In genomic region chr20:25251019-25251418, GRCh38 we compare ENCODE assay signal across 13 cellular contexts. TPM values are rescaled to one million over a fixed set of nuclear protein-coding genes. Genes with fewer than 3 reads are reported as not detected.
DNase-seq lines count a peak whose midpoint lies in the region; ATAC-seq and TF ChIP-seq lines count a peak whose summit lies in the region.
"Had no signal": no experiment of that assay in that cellular context is flagged by ENCODE, and none has a peak within 500 bp of the region (broad histone marks: within the 10 kb centered on the region; RNA-seq: fewer than 3 reads in every experiment).

No MANE protein-coding gene starts in this region.

- H2BK12ac ChIP-seq in trophoblast cell (ENCODE audit: low read length) = no peak overlapping the region

- H3K4ac ChIP-seq in trophoblast cell (ENCODE audit: low read depth, low read length) = no peak overlapping the region

- no peaks in the 10 kb centered on the region for H3K27me3 ChIP-seq in CD8-positive, alpha-beta T cell (ENCODE audit: insufficient read depth, low read length)
- no peaks in the 10 kb centered on the region for H3K27me3 ChIP-seq in trophoblast cell (ENCODE audit: insufficient read depth, low read length)

- H3K79me1 ChIP-seq in trophoblast cell (ENCODE audit: low read length) = peaks cover 9% of the 10 kb centered on the region

- H3K4me2 ChIP-seq in trophoblast cell (ENCODE audit: low read length) (no peak overlapping the region), OCI-LY7 (ENCODE audit: low read length) (no peak overlapping the region)

- no peak overlapping the region for H2BK120ac ChIP-seq in trophoblast cell (ENCODE audit: insufficient read depth, low read length, poor library complexity)

- no peaks in the 10 kb centered on the region for H3K9me3 Mint-ChIP-seq in CD8-positive, alpha-beta T cell
- H3K9me3 Mint-ChIP-seq in activated naive CD8-positive, alpha-beta T cell treated with anti-CD3 and anti-CD28 coated beads, Interleukin-2, amount 50 U/mL, for 24 hours = no peaks in the 10 kb centered on the region
- no peaks in the 10 kb centered on the region for H3K9me3 Mint-ChIP-seq in HFFc6
- H3K9me3 Mint-ChIP-seq: activated naive CD4-positive, alpha-beta T cell treated with anti-CD3 and anti-CD28 coated beads, Interleukin-2, amount 50 U/mL, for 72 hours; CD14-positive monocyte had no signal

- no peaks in the 10 kb centered on the region for H3K36me3 ChIP-seq in CD8-positive, alpha-beta T cell (ENCODE audit: insufficient read depth, low read length)
- H3K36me3 ChIP-seq in trophoblast cell (ENCODE audit: control insufficient read depth in 1 of 2, insufficient read depth in 2 of 2, low read length in 2 of 2) (peaks cover 7 to 10% of the 10 kb centered on the region in 2 experiments), OCI-LY7 (ENCODE audit: insufficient read depth, low read length) (no peaks in the 10 kb centered on the region)

- H3K79me2 ChIP-seq in trophoblast cell (ENCODE audit: control insufficient read depth, insufficient read depth, low read length, poor library complexity) (peaks cover 9% of the 10 kb centered on the region), OCI-LY7 (ENCODE audit: insufficient read depth, low read depth, low read length) (no peaks in the 10 kb centered on the region)

- no peaks in the 10 kb centered on the region for H3K9me3 ChIP-seq in CD8-positive, alpha-beta T cell (ENCODE audit: low read length)
- H3K9me3 ChIP-seq in trophoblast cell (ENCODE audit: insufficient read depth, low read depth, low read length) (no peaks in the 10 kb centered on the region), OCI-LY7 (ENCODE audit: low read length) (no peaks in the 10 kb centered on the region)

- H3K36me3 Mint-ChIP-seq in CD8-positive, alpha-beta T cell = peaks cover 31% of the 10 kb centered on the region
- H3K36me3 Mint-ChIP-seq in activated naive CD8-positive, alpha-beta T cell treated with anti-CD3 and anti-CD28 coated beads, Interleukin-2, amount 50 U/mL, for 24 hours (ENCODE audit: low read depth) = peaks cover 7% of the 10 kb centered on the region
- H3K36me3 Mint-ChIP-seq in HFFc6 (ENCODE audit: low read depth) = peaks cover 18% of the 10 kb centered on the region; the same call in 1 of the 2 replicates

- H3K4me1 Mint-ChIP-seq in CD8-positive, alpha-beta T cell (ENCODE audit: low read depth) = peaks cover 66% of the 10 kb centered on the region
- peaks cover 63% of the 10 kb centered on the region for H3K4me1 Mint-ChIP-seq in activated naive CD8-positive, alpha-beta T cell treated with anti-CD3 and anti-CD28 coated beads, Interleukin-2, amount 50 U/mL, for 24 hours
- H3K4me1 Mint-ChIP-seq in HFFc6 (ENCODE audit: low read depth) = peaks cover 59% of the 10 kb centered on the region

- no peak overlapping the region for H2AK5ac ChIP-seq in trophoblast cell (ENCODE audit: low read length)

- H2AFZ ChIP-seq in trophoblast cell (ENCODE audit: insufficient read depth, low read length, poor library complexity) (no peak overlapping the region), OCI-LY7 (ENCODE audit: low read length) (no peak overlapping the region)

- peak overlapping the region; percentile 41 for H3K27ac Mint-ChIP-seq in CD8-positive, alpha-beta T cell
- H3K27ac Mint-ChIP-seq in activated naive CD8-positive, alpha-beta T cell treated with anti-CD3 and anti-CD28 coated beads, Interleukin-2, amount 50 U/mL, for 24 hours = no peak overlapping the region
- H3K27ac Mint-ChIP-seq in HFFc6 = no peak overlapping the region
- H3K27ac Mint-ChIP-seq: activated CD8-positive, alpha-beta T cell treated with anti-CD3 and anti-CD28 coated beads, Interleukin-2, amount 10 ng/mL, durations not matched to agents 7 days and 5 days; activated naive CD4-positive, alpha-beta T cell treated with anti-CD3 and anti-CD28 coated beads, Interleukin-2, amount 50 U/mL, for 72 hours; CD14-positive monocyte had no signal

- no peak for ATAC-seq in CD8-positive, alpha-beta T cell
- no peak for ATAC-seq in activated naive CD8-positive, alpha-beta T cell treated with anti-CD3 and anti-CD28 coated beads, Interleukin-2, amount 50 U/mL, for 24 hours
- ATAC-seq in GM19324 (IDR thresholded peaks at IDR 0.05; ENCODE audit: low FRiP score, unreplicated experiment) = no peak
- ATAC-seq: activated CD8-positive, alpha-beta T cell treated with anti-CD3 and anti-CD28 coated beads, Interleukin-2, amount 10 ng/mL, durations not matched to agents 7 days and 5 days; activated naive CD4-positive, alpha-beta T cell treated with anti-CD3 and anti-CD28 coated beads, Interleukin-2, amount 50 U/mL, for 72 hours had no signal

- H4K91ac ChIP-seq in trophoblast cell (ENCODE audit: low read depth, low read length) = no peak overlapping the region

- intact Hi-C loops in CD8-positive, alpha-beta T cell (cut with DNase I, micrococcal nuclease) = loop anchor here in 1 of 2 experiments (5.0 to 10.0 kb wide), 2 partner anchors 104 to 374 kb away; partner anchors contain the start of gene NANP
- intact Hi-C loops in OCI-LY7 (cut with micrococcal nuclease; ENCODE audit: unreplicated experiment) = no loop called here

- CTCF ChIA-PET in CD8-positive, alpha-beta T cell (lab: Charles Lee) = interaction anchor here (1.0 to 1.6 kb wide), 3 partner anchors 9 to 192 kb away, joined by 3 to 5 read pairs (median 3); no protein-coding TSS in a partner anchor
- CTCF ChIA-PET in OCI-LY7 (lab: Charles Lee; ENCODE audit: unreplicated experiment) = no interaction called here

- H3K4me1 ChIP-seq in CD8-positive, alpha-beta T cell (ENCODE audit: insufficient read depth, low read length) = peaks cover 29% of the 10 kb centered on the region
- H3K4me1 ChIP-seq in trophoblast cell (ENCODE audit: control insufficient read depth in 1 of 2, insufficient read depth in 2 of 2, low read length in 2 of 2) (peaks cover 7% of the 10 kb centered on the region in 2 experiments), OCI-LY7 (ENCODE audit: insufficient read depth, low read length, poor library complexity, severe bottlenecking) (peaks cover 28% of the 10 kb centered on the region)

- no peak overlapping the region for H3K23ac ChIP-seq in trophoblast cell (ENCODE audit: low read length)

- H3K27ac ChIP-seq in CD8-positive, alpha-beta T cell (ENCODE audit: low read depth, low read length) = no peak overlapping the region
- no peak overlapping the region for H3K27ac ChIP-seq in trophoblast cell (ENCODE audit: low read depth, low read length)
- no peak overlapping the region for H3K27ac ChIP-seq in OCI-LY7 (ENCODE audit: low read depth, low read length, poor library complexity, severe bottlenecking)

- H4K8ac ChIP-seq in trophoblast cell (ENCODE audit: low read depth, low read length) = no peak overlapping the region

- H3K9ac ChIP-seq in trophoblast cell (ENCODE audit: low read length) = peak overlapping the region; percentile 50

- no peaks in the 10 kb centered on the region for H3K27me3 Mint-ChIP-seq in CD8-positive, alpha-beta T cell (ENCODE audit: low read depth)
- H3K27me3 Mint-ChIP-seq in activated naive CD8-positive, alpha-beta T cell treated with anti-CD3 and anti-CD28 coated beads, Interleukin-2, amount 50 U/mL, for 24 hours = no peaks in the 10 kb centered on the region
- H3K27me3 Mint-ChIP-seq in HFFc6 (ENCODE audit: insufficient read depth) = no peaks in the 10 kb centered on the region; the same call in 1 of the 2 replicates

- no peak overlapping the region for H3K14ac ChIP-seq in trophoblast cell (ENCODE audit: low read length)

- H2BK5ac ChIP-seq in trophoblast cell (ENCODE audit: low read depth, low read length, poor library complexity) = no peak overlapping the region

- H4K12ac ChIP-seq in trophoblast cell (ENCODE audit: low read depth, low read length) = no peak overlapping the region

- POLR2A ChIA-PET in CD8-positive, alpha-beta T cell (lab: Charles Lee) = interaction anchor here (0.5 to 3.6 kb wide), 2 partner anchors 10 kb away, joined by 3 to 23 read pairs; no protein-coding TSS in a partner anchor
- POLR2A ChIA-PET in OCI-LY7 (lab: Charles Lee) = interaction anchor here (0.8 kb wide), 1 partner anchor 174 kb away, joined by 4 read pairs; no protein-coding TSS in a partner anchor

- no TSS peak for BruUV-seq in OCI-LY7 (replicated peaks; lab: Mats Ljungman, UMichigan)

- H3K9me2 ChIP-seq in OCI-LY7 (ENCODE audit: insufficient read depth, low read length) = no peaks in the 10 kb centered on the region

- H3K4me3 ChIP-seq in CD8-positive, alpha-beta T cell (ENCODE audit: low read depth, low read length) = no peak overlapping the region
- peak overlapping the region; percentile 9 for H3K4me3 ChIP-seq in fibroblast of villous mesenchyme (ENCODE audit: low read depth, low read length)
- no peak overlapping the region for H3K4me3 ChIP-seq in trophoblast cell (ENCODE audit: low read depth, low read length)
- H3K4me3 ChIP-seq in OCI-LY7 (ENCODE audit: low read depth, low read length, poor library complexity, severe bottlenecking) = no peak overlapping the region

- peak overlapping the region; percentile 93 for H3K4me3 Mint-ChIP-seq in CD8-positive, alpha-beta T cell
- H3K4me3 Mint-ChIP-seq in activated naive CD8-positive, alpha-beta T cell treated with anti-CD3 and anti-CD28 coated beads, Interleukin-2, amount 50 U/mL, for 24 hours = peak overlapping the region; percentile 85
- H3K4me3 Mint-ChIP-seq in HFFc6 = no peak overlapping the region
- H3K4me3 Mint-ChIP-seq: CD14-positive monocyte had no signal

- peak in 1 of 7 experiments; percentile 29 for DNase-seq in CD8-positive, alpha-beta T cell
- no peak for DNase-seq in activated naive CD8-positive, alpha-beta T cell treated with anti-CD3 and anti-CD28 coated beads, Interleukin-2, amount 50 U/mL, for 24 hours
- DNase-seq in fibroblast of villous mesenchyme (ENCODE audit: low read depth) (no peak), trophoblast cell (no peak), HFFc6 (no peak), OCI-LY7 (ENCODE audit: low spot score) (no peak)
- DNase-seq in activated CD8-positive, alpha-beta memory T cell treated with anti-CD3 and anti-CD28 coated beads, Interleukin-2, amount 50 U/mL, for 48 hours = no peak
- DNase-seq: activated CD8-positive, alpha-beta T cell treated with anti-CD3 and anti-CD28 coated beads, Interleukin-2, amount 10 ng/mL, durations not matched to agents 7 days and 5 days; effector CD4-positive, alpha-beta T cell; NCI-H446 had no signal

- TF ChIP-seq CTCF in CD8-positive, alpha-beta T cell (IDR thresholded peaks at IDR 0.05) = no peak
- TF ChIP-seq CTCF in fibroblast of villous mesenchyme (IDR thresholded peaks at IDR 0.05; ENCODE audit: insufficient read depth, low read depth, low read length) (no peak), HFFc6 (IDR thresholded peaks at IDR 0.05) (no peak), OCI-LY7 (conservative IDR thresholded peaks at IDR 0.05; ENCODE audit: low read length) (no peak)

- H3K18ac ChIP-seq in trophoblast cell (ENCODE audit: low read length) = no peak overlapping the region

- H4K20me1 ChIP-seq in OCI-LY7 (ENCODE audit: insufficient read depth, low read length) = peaks cover 13% of the 10 kb centered on the region

- no CpG with 5 or more reads among the region's 9 CpGs for WGBS in trophoblast cell (ENCODE audit: extremely low coverage, insufficient coverage, insufficient read length)

RNA-seq across cellular contexts. Expression of gene PYGB, which starts 3.1 kb away (rescaled TPM):
- total RNA-seq in CD8-positive, alpha-beta T cell = 10 to 100 TPM; 35.2 to 39.2 TPM
- total RNA-seq in fibroblast of villous mesenchyme (110 and 151 TPM in 2 replicates), OCI-LY7 (2022) (6.4 and 7.0 TPM in 2 replicates)
- 21.3 and 22.0 TPM in 2 replicates for polyA plus RNA-seq in trophoblast cell (2013)
- 10 to 100 TPM; 65.4 to 75.6 (median 70.2) TPM for total RNA-seq in HFFc6 (2021; fragmentation: NEBNext Ultra II Directional; extraction: Animal tissue kit (Norgen Biotek cat#: 25700))
- total RNA-seq in OCI-LY7 (2014; rRNA removed; shearing (Covaris generic)) = 4.5 and 4.9 TPM in 2 replicates

RNA-seq across cellular contexts. Expression of gene ENTPD6, which starts 55.5 kb away (rescaled TPM):
- 10 to 100 TPM; 62.4 to 70.1 TPM for total RNA-seq in CD8-positive, alpha-beta T cell
- total RNA-seq in fibroblast of villous mesenchyme (37.7 and 38.4 TPM in 2 replicates), OCI-LY7 (2022) (2.3 and 4.2 TPM in 2 replicates)
- polyA plus RNA-seq in trophoblast cell (2013) = 20.3 and 20.9 TPM in 2 replicates
- total RNA-seq in HFFc6 (2021; fragmentation: NEBNext Ultra II Directional; extraction: Animal tissue kit (Norgen Biotek cat#: 25700)) = 10 to 100 TPM; 46.2 to 53.2 (median 51.6) TPM
- total RNA-seq in OCI-LY7 (2014; rRNA removed; shearing (Covaris generic)) = not detected in 2 replicates

Comparison
In these comparisons a context has a peak if more than half of its experiments do, and no peak if none do; other contexts are left out.
1. RNA of gene PYGB, which starts 3.1 kb away (total RNA-seq): 110 to 151 TPM in fibroblast of villous mesenchyme, 65.4 to 75.6 TPM in HFFc6 and 35.2 to 39.2 TPM in CD8-positive, alpha-beta T cell; 4.5 to 7.0 TPM in OCI-LY7; every median in the first group is over 4 times any median in the second.